ENCODE assay signal across 1 cellular context in the genomic region with DNA sequence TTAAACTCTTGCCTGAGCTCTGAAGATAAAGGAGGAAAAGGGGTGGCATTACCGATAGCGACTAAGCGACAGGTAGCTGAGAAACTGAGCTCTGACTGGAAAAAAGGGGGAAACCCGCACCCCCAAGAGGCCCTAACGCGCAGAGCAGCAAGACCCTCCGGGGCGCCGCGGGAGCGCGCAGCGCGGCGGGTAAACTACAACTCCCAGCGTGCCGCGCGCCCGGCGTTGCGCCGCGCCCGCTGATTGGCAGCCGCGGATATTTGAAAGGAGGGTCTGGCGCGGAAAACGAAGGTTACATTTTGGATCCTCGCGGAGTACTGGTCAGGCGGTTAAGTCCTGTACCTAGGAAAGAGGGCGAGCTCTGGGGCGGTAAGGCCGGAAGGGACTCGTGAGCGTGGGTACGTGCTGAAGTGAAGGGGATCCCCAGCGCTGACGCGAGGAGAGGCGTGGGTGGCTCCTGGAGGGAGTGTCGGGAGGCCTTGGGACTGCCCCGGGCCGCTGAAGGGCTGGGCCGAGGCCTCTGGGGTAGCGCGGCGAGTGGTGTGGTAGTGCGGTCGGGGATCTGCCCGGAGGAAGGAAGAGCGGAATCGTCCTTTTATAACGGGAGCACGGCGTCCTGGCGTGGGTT.
TF ChIP-seq lines count a peak whose summit lies in the region.

A gene (plus strand): TSS at position 291 of the 628 bp plus-strand sequence. CDS start 468 bp downstream, outside the sequence.

TF ChIP-seq in K562, 482 proteins besides CTCF, POLR2A, EP300 and RAD21 (continued from another document and continues in another):
- TF ChIP-seq, protein P1, sequence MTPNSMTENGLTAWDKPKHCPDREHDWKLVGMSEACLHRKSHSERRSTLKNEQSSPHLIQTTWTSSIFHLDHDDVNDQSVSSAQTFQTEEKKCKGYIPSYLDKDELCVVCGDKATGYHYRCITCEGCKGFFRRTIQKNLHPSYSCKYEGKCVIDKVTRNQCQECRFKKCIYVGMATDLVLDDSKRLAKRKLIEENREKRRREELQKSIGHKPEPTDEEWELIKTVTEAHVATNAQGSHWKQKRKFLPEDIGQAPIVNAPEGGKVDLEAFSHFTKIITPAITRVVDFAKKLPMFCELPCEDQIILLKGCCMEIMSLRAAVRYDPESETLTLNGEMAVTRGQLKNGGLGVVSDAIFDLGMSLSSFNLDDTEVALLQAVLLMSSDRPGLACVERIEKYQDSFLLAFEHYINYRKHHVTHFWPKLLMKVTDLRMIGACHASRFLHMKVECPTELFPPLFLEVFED (CRISPR knock-in tag; conservative IDR thresholded peaks at IDR 0.05), result no peak
- TF ChIP-seq, protein P2, sequence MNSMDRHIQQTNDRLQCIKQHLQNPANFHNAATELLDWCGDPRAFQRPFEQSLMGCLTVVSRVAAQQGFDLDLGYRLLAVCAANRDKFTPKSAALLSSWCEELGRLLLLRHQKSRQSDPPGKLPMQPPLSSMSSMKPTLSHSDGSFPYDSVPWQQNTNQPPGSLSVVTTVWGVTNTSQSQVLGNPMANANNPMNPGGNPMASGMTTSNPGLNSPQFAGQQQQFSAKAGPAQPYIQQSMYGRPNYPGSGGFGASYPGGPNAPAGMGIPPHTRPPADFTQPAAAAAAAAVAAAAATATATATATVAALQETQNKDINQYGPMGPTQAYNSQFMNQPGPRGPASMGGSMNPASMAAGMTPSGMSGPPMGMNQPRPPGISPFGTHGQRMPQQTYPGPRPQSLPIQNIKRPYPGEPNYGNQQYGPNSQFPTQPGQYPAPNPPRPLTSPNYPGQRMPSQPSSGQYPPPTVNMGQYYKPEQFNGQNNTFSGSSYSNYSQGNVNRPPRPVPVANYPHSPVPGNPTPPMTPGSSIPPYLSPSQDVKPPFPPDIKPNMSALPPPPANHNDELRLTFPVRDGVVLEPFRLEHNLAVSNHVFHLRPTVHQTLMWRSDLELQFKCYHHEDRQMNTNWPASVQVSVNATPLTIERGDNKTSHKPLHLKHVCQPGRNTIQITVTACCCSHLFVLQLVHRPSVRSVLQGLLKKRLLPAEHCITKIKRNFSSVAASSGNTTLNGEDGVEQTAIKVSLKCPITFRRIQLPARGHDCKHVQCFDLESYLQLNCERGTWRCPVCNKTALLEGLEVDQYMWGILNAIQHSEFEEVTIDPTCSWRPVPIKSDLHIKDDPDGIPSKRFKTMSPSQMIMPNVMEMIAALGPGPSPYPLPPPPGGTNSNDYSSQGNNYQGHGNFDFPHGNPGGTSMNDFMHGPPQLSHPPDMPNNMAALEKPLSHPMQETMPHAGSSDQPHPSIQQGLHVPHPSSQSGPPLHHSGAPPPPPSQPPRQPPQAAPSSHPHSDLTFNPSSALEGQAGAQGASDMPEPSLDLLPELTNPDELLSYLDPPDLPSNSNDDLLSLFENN (IDR thresholded peaks at IDR 0.05; ENCODE audit: low read depth in 2 of 2, low read length in 2 of 2), result no peak; a peak in 1 of 4 replicates
- TF ChIP-seq ZNF263 (CRISPR knock-in tag; IDR thresholded peaks at IDR 0.05; ENCODE audit: borderline replicate concordance), result peak; percentile 13; the same call in 1 of the 2 replicates
- no peak for TF ChIP-seq ZBED1 (IDR thresholded peaks at IDR 0.05)
- TF ChIP-seq NR4A1 (CRISPR knock-in tag; IDR thresholded peaks at IDR 0.05), result no peak; the same call in 1 of the 2 replicates
- peak; percentile 53; the same call in 1 of the 2 replicates for TF ChIP-seq NR4A1 (tag; IDR thresholded peaks at IDR 0.05)
- no peak for TF ChIP-seq EHMT2 (IDR thresholded peaks at IDR 0.05)
- 0 out of 2 replicates have a peak, but pooled peaks have one; percentile 24 for TF ChIP-seq ZNF133 (CRISPR knock-in tag; IDR thresholded peaks at IDR 0.05)
- 0 out of 2 replicates have a peak, but pooled peaks have one; percentile 25 for TF ChIP-seq NFRKB (IDR thresholded peaks at IDR 0.05; ENCODE audit: low read depth)
- no peak for TF ChIP-seq BDP1 (IDR thresholded peaks at IDR 0.05; ENCODE audit: insufficient read depth, insufficient read length)
- TF ChIP-seq SMAD1 (IDR thresholded peaks at IDR 0.05; ENCODE audit: low read depth, low read length, partially characterized antibody), result no peak
- no peak for TF ChIP-seq BCOR (IDR thresholded peaks at IDR 0.05)
- no peak for TF ChIP-seq MECOM (CRISPR knock-in tag; IDR thresholded peaks at IDR 0.05)
- TF ChIP-seq SP2 (IDR thresholded peaks at IDR 0.05; ENCODE audit: extremely low read depth, low read depth, low read length, poor library complexity, severe bottlenecking), result no peak
- TF ChIP-seq, protein P3, sequence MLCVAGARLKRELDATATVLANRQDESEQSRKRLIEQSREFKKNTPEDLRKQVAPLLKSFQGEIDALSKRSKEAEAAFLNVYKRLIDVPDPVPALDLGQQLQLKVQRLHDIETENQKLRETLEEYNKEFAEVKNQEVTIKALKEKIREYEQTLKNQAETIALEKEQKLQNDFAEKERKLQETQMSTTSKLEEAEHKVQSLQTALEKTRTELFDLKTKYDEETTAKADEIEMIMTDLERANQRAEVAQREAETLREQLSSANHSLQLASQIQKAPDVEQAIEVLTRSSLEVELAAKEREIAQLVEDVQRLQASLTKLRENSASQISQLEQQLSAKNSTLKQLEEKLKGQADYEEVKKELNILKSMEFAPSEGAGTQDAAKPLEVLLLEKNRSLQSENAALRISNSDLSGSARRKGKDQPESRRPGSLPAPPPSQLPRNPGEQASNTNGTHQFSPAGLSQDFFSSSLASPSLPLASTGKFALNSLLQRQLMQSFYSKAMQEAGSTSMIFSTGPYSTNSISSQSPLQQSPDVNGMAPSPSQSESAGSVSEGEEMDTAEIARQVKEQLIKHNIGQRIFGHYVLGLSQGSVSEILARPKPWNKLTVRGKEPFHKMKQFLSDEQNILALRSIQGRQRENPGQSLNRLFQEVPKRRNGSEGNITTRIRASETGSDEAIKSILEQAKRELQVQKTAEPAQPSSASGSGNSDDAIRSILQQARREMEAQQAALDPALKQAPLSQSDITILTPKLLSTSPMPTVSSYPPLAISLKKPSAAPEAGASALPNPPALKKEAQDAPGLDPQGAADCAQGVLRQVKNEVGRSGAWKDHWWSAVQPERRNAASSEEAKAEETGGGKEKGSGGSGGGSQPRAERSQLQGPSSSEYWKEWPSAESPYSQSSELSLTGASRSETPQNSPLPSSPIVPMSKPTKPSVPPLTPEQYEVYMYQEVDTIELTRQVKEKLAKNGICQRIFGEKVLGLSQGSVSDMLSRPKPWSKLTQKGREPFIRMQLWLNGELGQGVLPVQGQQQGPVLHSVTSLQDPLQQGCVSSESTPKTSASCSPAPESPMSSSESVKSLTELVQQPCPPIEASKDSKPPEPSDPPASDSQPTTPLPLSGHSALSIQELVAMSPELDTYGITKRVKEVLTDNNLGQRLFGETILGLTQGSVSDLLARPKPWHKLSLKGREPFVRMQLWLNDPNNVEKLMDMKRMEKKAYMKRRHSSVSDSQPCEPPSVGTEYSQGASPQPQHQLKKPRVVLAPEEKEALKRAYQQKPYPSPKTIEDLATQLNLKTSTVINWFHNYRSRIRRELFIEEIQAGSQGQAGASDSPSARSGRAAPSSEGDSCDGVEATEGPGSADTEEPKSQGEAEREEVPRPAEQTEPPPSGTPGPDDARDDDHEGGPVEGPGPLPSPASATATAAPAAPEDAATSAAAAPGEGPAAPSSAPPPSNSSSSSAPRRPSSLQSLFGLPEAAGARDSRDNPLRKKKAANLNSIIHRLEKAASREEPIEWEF (CRISPR knock-in tag; IDR thresholded peaks at IDR 0.05), result no peak
- TF ChIP-seq SRF (CRISPR knock-in tag; IDR thresholded peaks at IDR 0.05), result no peak
- TF ChIP-seq PHF20 (IDR thresholded peaks at IDR 0.05; ENCODE audit: partially characterized antibody), result no peak
- TF ChIP-seq, protein P4, sequence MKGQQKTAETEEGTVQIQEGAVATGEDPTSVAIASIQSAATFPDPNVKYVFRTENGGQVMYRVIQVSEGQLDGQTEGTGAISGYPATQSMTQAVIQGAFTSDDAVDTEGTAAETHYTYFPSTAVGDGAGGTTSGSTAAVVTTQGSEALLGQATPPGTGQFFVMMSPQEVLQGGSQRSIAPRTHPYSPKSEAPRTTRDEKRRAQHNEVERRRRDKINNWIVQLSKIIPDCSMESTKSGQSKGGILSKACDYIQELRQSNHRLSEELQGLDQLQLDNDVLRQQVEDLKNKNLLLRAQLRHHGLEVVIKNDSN (CRISPR knock-in tag; IDR thresholded peaks at IDR 0.05), result no peak
- no peak for TF ChIP-seq KLF16 (IDR thresholded peaks at IDR 0.05)
- no peak for TF ChIP-seq TAF15 (IDR thresholded peaks at IDR 0.05; ENCODE audit: low read depth, low read length)
- TF ChIP-seq, protein P5, sequence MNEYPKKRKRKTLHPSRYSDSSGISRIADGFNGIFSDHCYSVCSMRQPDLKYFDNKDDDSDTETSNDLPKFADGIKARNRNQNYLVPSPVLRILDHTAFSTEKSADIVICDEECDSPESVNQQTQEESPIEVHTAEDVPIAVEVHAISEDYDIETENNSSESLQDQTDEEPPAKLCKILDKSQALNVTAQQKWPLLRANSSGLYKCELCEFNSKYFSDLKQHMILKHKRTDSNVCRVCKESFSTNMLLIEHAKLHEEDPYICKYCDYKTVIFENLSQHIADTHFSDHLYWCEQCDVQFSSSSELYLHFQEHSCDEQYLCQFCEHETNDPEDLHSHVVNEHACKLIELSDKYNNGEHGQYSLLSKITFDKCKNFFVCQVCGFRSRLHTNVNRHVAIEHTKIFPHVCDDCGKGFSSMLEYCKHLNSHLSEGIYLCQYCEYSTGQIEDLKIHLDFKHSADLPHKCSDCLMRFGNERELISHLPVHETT (CRISPR knock-in tag; conservative IDR thresholded peaks at IDR 0.05 in 1 of 2, IDR thresholded peaks at IDR 0.05 in 1 of 2), result no peak
- TF ChIP-seq, protein P6, sequence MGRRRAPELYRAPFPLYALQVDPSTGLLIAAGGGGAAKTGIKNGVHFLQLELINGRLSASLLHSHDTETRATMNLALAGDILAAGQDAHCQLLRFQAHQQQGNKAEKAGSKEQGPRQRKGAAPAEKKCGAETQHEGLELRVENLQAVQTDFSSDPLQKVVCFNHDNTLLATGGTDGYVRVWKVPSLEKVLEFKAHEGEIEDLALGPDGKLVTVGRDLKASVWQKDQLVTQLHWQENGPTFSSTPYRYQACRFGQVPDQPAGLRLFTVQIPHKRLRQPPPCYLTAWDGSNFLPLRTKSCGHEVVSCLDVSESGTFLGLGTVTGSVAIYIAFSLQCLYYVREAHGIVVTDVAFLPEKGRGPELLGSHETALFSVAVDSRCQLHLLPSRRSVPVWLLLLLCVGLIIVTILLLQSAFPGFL (CRISPR knock-in tag; IDR thresholded peaks at IDR 0.05), result no peak
- no peak for TF ChIP-seq ZNF551 (CRISPR knock-in tag; IDR thresholded peaks at IDR 0.05)
- TF ChIP-seq, protein P7, sequence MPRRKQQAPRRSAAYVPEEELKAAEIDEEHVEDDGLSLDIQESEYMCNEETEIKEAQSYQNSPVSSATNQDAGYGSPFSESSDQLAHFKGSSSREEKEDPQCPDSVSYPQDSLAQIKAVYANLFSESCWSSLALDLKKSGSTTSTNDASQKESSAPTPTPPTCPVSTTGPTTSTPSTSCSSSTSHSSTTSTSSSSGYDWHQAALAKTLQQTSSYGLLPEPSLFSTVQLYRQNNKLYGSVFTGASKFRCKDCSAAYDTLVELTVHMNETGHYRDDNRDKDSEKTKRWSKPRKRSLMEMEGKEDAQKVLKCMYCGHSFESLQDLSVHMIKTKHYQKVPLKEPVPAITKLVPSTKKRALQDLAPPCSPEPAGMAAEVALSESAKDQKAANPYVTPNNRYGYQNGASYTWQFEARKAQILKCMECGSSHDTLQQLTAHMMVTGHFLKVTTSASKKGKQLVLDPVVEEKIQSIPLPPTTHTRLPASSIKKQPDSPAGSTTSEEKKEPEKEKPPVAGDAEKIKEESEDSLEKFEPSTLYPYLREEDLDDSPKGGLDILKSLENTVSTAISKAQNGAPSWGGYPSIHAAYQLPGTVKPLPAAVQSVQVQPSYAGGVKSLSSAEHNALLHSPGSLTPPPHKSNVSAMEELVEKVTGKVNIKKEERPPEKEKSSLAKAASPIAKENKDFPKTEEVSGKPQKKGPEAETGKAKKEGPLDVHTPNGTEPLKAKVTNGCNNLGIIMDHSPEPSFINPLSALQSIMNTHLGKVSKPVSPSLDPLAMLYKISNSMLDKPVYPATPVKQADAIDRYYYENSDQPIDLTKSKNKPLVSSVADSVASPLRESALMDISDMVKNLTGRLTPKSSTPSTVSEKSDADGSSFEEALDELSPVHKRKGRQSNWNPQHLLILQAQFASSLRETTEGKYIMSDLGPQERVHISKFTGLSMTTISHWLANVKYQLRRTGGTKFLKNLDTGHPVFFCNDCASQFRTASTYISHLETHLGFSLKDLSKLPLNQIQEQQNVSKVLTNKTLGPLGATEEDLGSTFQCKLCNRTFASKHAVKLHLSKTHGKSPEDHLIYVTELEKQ (CRISPR knock-in tag; IDR thresholded peaks at IDR 0.05), result no peak
- TF ChIP-seq SREBF1 (IDR thresholded peaks at IDR 0.05; ENCODE audit: borderline replicate concordance, low read depth, low read length), result no peak
- 0 out of 2 replicates have a peak, but pooled peaks have one; percentile 21 for TF ChIP-seq NR1H2 (CRISPR knock-in tag; IDR thresholded peaks at IDR 0.05)
- no peak for TF ChIP-seq GTF2E2 (tag; IDR thresholded peaks at IDR 0.05)
- no peak for TF ChIP-seq NFIX (CRISPR knock-in tag; IDR thresholded peaks at IDR 0.05; ENCODE audit: low read depth)
- TF ChIP-seq ZNF197 (CRISPR knock-in tag; IDR thresholded peaks at IDR 0.05; ENCODE audit: low read depth), result peak; percentile 77; the same call in 1 of the 2 replicates
- TF ChIP-seq HDAC2 (IDR thresholded peaks at IDR 0.05), result peak; percentile 91
- no peak for TF ChIP-seq ZNF217 (CRISPR knock-in tag; IDR thresholded peaks at IDR 0.05)
- no peak for TF ChIP-seq CBX8 (IDR thresholded peaks at IDR 0.05; ENCODE audit: borderline replicate concordance, extremely low read depth, low read depth, low read length, poor library complexity, severe bottlenecking)
- TF ChIP-seq, protein P8, sequence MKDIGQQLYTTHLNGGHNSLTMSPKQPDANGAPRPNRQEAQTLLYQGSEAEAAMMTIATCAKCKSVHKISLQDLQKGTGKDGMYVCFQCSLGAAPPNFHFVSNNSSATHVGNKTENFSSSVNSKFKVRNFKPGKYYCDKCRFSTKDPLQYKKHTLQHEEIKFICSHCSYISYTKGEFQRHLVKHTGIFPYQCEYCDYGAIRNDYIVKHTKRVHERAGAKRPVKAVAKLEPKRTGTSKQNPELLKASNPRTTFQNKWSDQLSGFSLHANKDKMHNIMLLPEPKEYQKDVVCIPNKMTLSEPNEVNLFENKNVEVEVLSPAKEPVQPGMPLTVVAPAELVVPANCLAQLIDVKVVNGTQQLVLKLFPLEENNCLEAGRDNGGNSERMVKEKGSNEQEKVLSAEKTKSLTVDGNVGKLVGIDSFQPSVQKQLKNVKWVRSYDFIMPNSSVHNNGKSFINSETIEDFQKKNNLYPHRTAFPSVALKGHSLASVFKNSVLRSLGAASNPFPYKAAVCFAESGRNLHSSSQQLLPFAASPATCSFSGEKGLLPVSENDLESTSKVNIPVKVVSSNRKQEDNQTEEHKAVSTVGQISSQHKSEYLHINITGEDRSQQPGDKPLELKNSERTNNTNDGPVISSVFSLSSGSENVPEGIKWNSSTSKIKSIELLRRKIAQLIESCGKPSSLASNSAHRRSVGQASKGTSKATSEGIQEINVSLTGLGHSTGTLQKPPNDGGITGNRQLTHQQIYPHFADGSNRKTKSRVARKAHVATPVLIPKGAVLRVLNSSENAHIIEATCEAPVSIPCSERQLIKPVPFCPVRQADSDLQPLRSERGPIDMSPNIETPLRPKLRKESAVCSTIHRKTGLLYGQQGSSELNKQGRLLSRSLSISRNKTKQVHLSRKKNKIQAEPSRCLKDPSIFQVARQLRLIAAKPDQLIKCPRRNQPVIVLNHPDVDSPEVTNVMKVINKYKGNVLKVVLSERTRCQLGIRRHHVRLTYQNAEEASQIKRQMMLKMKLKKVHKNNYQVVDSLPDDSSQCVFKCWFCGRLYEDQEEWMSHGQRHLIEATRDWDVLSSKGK (CRISPR knock-in tag; IDR thresholded peaks at IDR 0.05), result no peak
- TF ChIP-seq PHB2 (IDR thresholded peaks at IDR 0.05; ENCODE audit: low read depth), result no peak
- peak; percentile 35; the same call in 1 of the 2 replicates for TF ChIP-seq TEAD4 (IDR thresholded peaks at IDR 0.05; ENCODE audit: low read length)
- no peak for TF ChIP-seq TEAD4 (CRISPR knock-in tag; IDR thresholded peaks at IDR 0.05; ENCODE audit: borderline replicate concordance)
- TF ChIP-seq CC2D1A (IDR thresholded peaks at IDR 0.05), result 0 out of 2 replicates have a peak, but pooled peaks have one; percentile 57
